ENCODE assay signal across 13 cellular contexts in genomic region chr16:9095998-9096397, GRCh38. TPM values are rescaled to one million over a fixed set of nuclear protein-coding genes. Genes with fewer than 3 reads are reported as not detected.
DNase-seq lines count a peak whose midpoint lies in the region; ATAC-seq, FAIRE-seq and TF ChIP-seq lines count a peak whose summit lies in the region.
"Had no signal": no experiment of that assay in that cellular context is flagged by ENCODE, and none has a peak within 500 bp of the region (broad histone marks: within the 10 kb centered on the region; RNA-seq: fewer than 3 reads in every experiment).

No MANE protein-coding gene starts in this region.

- RAD21 ChIA-PET in GM12878 (lab: Charles Lee; ENCODE audit: unreplicated experiment), result interaction anchor here (0.9 kb wide), 1 partner anchor 28 kb away, joined by 3 read pairs; no protein-coding TSS in a partner anchor

- no peaks in the 10 kb centered on the region for H3K9me3 ChIP-seq in BLaER1 treated with 17β-estradiol and CSF1 and Interleukin-3, amounts not matched to agents 10 nM and 100 nM (replicated peaks in 1 of 11)
- H3K9me3 ChIP-seq in HUES64 (ENCODE audit: insufficient read depth, low read depth, low read length), result no peaks in the 10 kb centered on the region
- H3K9me3 ChIP-seq in GM12878 (replicated peaks; ENCODE audit: control insufficient read depth, insufficient read depth, low read length), result no peaks in the 10 kb centered on the region
- no peaks in the 10 kb centered on the region for H3K9me3 ChIP-seq in naive thymus-derived CD4-positive, alpha-beta T cell (ENCODE audit: control insufficient read depth in 2 of 3, low read length in 3 of 3)
- H3K9me3 ChIP-seq: vagina had no signal

- H3K27me3 ChIP-seq in BLaER1 treated with 17β-estradiol and CSF1 and Interleukin-3, amounts not matched to agents 10 nM and 100 nM, result no peaks in the 10 kb centered on the region
- H3K27me3 ChIP-seq in HUES64 (ENCODE audit: insufficient read depth, low read length), result no peaks in the 10 kb centered on the region
- no peaks in the 10 kb centered on the region for H3K27me3 ChIP-seq in GM12878 (replicated peaks in 1 of 2; ENCODE audit: control insufficient read depth in 2 of 2, insufficient read depth in 2 of 2, low read length in 1 of 2)
- H3K27me3 ChIP-seq in naive thymus-derived CD4-positive, alpha-beta T cell (ENCODE audit: control insufficient read depth in 2 of 2, insufficient read depth in 2 of 2, low read length in 2 of 2), result no peaks in the 10 kb centered on the region
- H3K27me3 ChIP-seq: vagina had no signal

- no peak for FAIRE-seq in GM12878 (lab: Jason Lieb, UNC)

- H3K9ac ChIP-seq in BLaER1 treated with 17β-estradiol and CSF1 and Interleukin-3, amounts not matched to agents 10 nM and 100 nM, result peak overlapping the region in 3 of 11 experiments; percentile 4 to 99 (median 99); a peak in 3 of 22 replicates
- H3K9ac ChIP-seq in HUES64 (ENCODE audit: low read depth, low read length) (no peak overlapping the region), GM12878 (ENCODE audit: control insufficient read depth, insufficient read depth, low read length) (no peak overlapping the region)

- in situ Hi-C loops in GM12878 (cut with MboI), result no loop called here

- peak overlapping the region; percentile 89 to 100 (median 96); a peak in 17 of 20 replicates for H3K4me3 ChIP-seq in BLaER1 treated with 17β-estradiol and CSF1 and Interleukin-3, amounts not matched to agents 10 nM and 100 nM
- H3K4me3 ChIP-seq in HUES64 (ENCODE audit: low read length) (peak overlapping the region; percentile 87), GM12878 (peak overlapping the region; percentile 51)
- no peak overlapping the region for H3K4me3 ChIP-seq in naive thymus-derived CD4-positive, alpha-beta T cell (ENCODE audit: low read length)

- peaks cover 0 to 8% (median 0%) of the 10 kb centered on the region in 11 donors for H3K9me3 Mint-ChIP-seq in naive thymus-derived CD4-positive, alpha-beta T cell

- H4K20me1 ChIP-seq in BLaER1 treated with 17β-estradiol and CSF1 and Interleukin-3, amounts not matched to agents 10 nM and 100 nM, result peaks cover 83 to 95% (median 86%) of the 10 kb centered on the region in 11 experiments
- H4K20me1 ChIP-seq in GM12878 (ENCODE audit: control insufficient read depth, insufficient read depth), result peaks cover 15% of the 10 kb centered on the region

- peak overlapping the region; percentile 81 to 97 (median 91) for H3K4me2 ChIP-seq in BLaER1 treated with 17β-estradiol and CSF1 and Interleukin-3, amounts not matched to agents 10 nM and 100 nM
- peak overlapping the region; percentile 91 for H3K4me2 ChIP-seq in GM12878 (ENCODE audit: control insufficient read depth, insufficient read depth)

- intact Hi-C loops in GM12878 (cut with micrococcal nuclease; ENCODE audit: unreplicated experiment), result no loop called here
- intact Hi-C loops in naive thymus-derived CD4-positive, alpha-beta T cell (cut with micrococcal nuclease), result loop anchor here in 1 of 2 donors (10.0 kb wide), 1 partner anchor 1289 kb away; the partner anchor contains the start of gene ATF7IP2

- TF ChIP-seq RAD21 in GM12878 (IDR thresholded peaks at IDR 0.05; ENCODE audit: insufficient read depth, low read depth, low read length), result no peak

- H3K4me1 Mint-ChIP-seq in naive thymus-derived CD4-positive, alpha-beta T cell, result peaks cover 65 to 78% (median 76%) of the 10 kb centered on the region in 7 donors

- no peak overlapping the region; a peak in 1 of 22 replicates for H3K27ac ChIP-seq in BLaER1 treated with 17β-estradiol and CSF1 and Interleukin-3, amounts not matched to agents 10 nM and 100 nM
- H3K27ac ChIP-seq in HUES64 (ENCODE audit: low read depth, low read length) (no peak overlapping the region), GM12878 (ENCODE audit: control insufficient read depth, insufficient read depth) (no peak overlapping the region)
- H3K27ac ChIP-seq in naive thymus-derived CD4-positive, alpha-beta T cell (ENCODE audit: low read depth, low read length), result no peak overlapping the region
- H3K27ac ChIP-seq: vagina had no signal

- CTCF ChIA-PET in GM12878 (lab: Yijun Ruan, JAX), result interaction anchor here (1.9 to 7.9 kb wide), 2 partner anchors 15 to 39 kb away, joined by 4 to 33 read pairs; no protein-coding TSS in a partner anchor
- CTCF ChIA-PET in naive thymus-derived CD4-positive, alpha-beta T cell (lab: Charles Lee), result interaction anchor here (1.2 kb wide), 1 partner anchor 159 kb away, joined by 3 read pairs; no protein-coding TSS in a partner anchor

- no peak overlapping the region for H2AFZ ChIP-seq in GM12878 (ENCODE audit: control insufficient read depth, low read depth, low read length)

- SMC1A ChIA-PET in GM12878 (lab: Charles Lee; ENCODE audit: uncharacterized antibody, unreplicated experiment), result interaction anchor here (1.0 to 7.6 kb wide), 3 partner anchors 30 to 49 kb away, joined by 3 to 44 read pairs (median 9); no protein-coding TSS in a partner anchor

- BruUV-seq in GM12878 (replicated peaks; lab: Mats Ljungman, UMichigan), result no TSS peak

- peaks cover 66 to 76% (median 71%) of the 10 kb centered on the region in 10 experiments for H3K4me1 ChIP-seq in BLaER1 treated with 17β-estradiol and CSF1 and Interleukin-3, amounts not matched to agents 10 nM and 100 nM
- H3K4me1 ChIP-seq in HUES64 (ENCODE audit: insufficient read depth, low read length), result peaks cover 30% of the 10 kb centered on the region
- H3K4me1 ChIP-seq in GM12878 (ENCODE audit: control insufficient read depth, insufficient read depth, low read length), result peaks cover 18% of the 10 kb centered on the region
- H3K4me1 ChIP-seq in naive thymus-derived CD4-positive, alpha-beta T cell (ENCODE audit: control insufficient read depth in 2 of 2, insufficient read depth in 2 of 2, low read length in 2 of 2), result peaks cover 64 to 73% of the 10 kb centered on the region in 2 donors

- H3K36me3 Mint-ChIP-seq in naive thymus-derived CD4-positive, alpha-beta T cell, result peaks cover 0 to 57% (median 42%) of the 10 kb centered on the region in 5 donors

- no peak for ATAC-seq in GM12878
- no peak for ATAC-seq in naive thymus-derived CD4-positive, alpha-beta T cell
- ATAC-seq in GM19455 (IDR thresholded peaks at IDR 0.05; ENCODE audit: unreplicated experiment), result no peak
- no peak for ATAC-seq in GM18867 (IDR thresholded peaks at IDR 0.05; ENCODE audit: unreplicated experiment)

- TF ChIP-seq EP300 in GM12878 (IDR thresholded peaks at IDR 0.05; ENCODE audit: borderline replicate concordance in 1 of 2, control insufficient read depth in 1 of 2, low read depth in 2 of 2, low read length in 2 of 2), result no peak

- no peak for TF ChIP-seq CTCF in GM12878 (IDR thresholded peaks at IDR 0.05 in 2 of 3, conservative IDR thresholded peaks at IDR 0.05 in 1 of 3; ENCODE audit: control insufficient read depth in 2 of 3, extremely low read depth in 1 of 3, insufficient read depth in 1 of 3, low read depth in 3 of 3, low read length in 3 of 3)

- TF ChIP-seq POLR2A in GM12878 (IDR thresholded peaks at IDR 0.05; ENCODE audit: low read depth, low read length), result no peak

- H3K79me2 ChIP-seq in GM12878 (ENCODE audit: control insufficient read depth, insufficient read depth, low read length), result peaks cover 96% of the 10 kb centered on the region

- H3K4me3 Mint-ChIP-seq in naive thymus-derived CD4-positive, alpha-beta T cell, result peak overlapping the region; percentile 63 to 100 (median 86)

- POLR2A ChIA-PET in GM12878 (lab: Charles Lee), result interaction anchor here (0.5 to 1.7 kb wide), 2 partner anchors 15 to 37 kb away, joined by 5 to 7 read pairs; no protein-coding TSS in a partner anchor
- POLR2A ChIA-PET in naive thymus-derived CD4-positive, alpha-beta T cell (lab: Charles Lee), result interaction anchor here (0.6 kb wide), 2 partner anchors 11 to 137 kb away, joined by 3 to 8 read pairs; no protein-coding TSS in a partner anchor

- peaks cover 65 to 83% (median 76%) of the 10 kb centered on the region in 11 experiments for H3K36me3 ChIP-seq in BLaER1 treated with 17β-estradiol and CSF1 and Interleukin-3, amounts not matched to agents 10 nM and 100 nM
- H3K36me3 ChIP-seq in HUES64 (ENCODE audit: insufficient read depth, low read length), result peaks cover 66% of the 10 kb centered on the region
- peaks cover 0 to 3% of the 10 kb centered on the region in 2 experiments; a peak in 1 of 4 replicates for H3K36me3 ChIP-seq in GM12878 (ENCODE audit: control insufficient read depth in 2 of 2, insufficient read depth in 2 of 2, low read length in 1 of 2)
- peaks cover 0 to 36% (median 35%) of the 10 kb centered on the region in 3 experiments for H3K36me3 ChIP-seq in naive thymus-derived CD4-positive, alpha-beta T cell (ENCODE audit: control insufficient read depth in 2 of 3, insufficient read depth in 3 of 3, low read length in 3 of 3)

- H3K27ac Mint-ChIP-seq in naive thymus-derived CD4-positive, alpha-beta T cell, result peak overlapping the region in 5 of 9 donors; percentile 8 to 91 (median 45)

- peaks cover 0 to 3% (median 0%) of the 10 kb centered on the region in 5 donors for H3K27me3 Mint-ChIP-seq in naive thymus-derived CD4-positive, alpha-beta T cell

- DNase-seq in GM12878 (ENCODE audit: low read depth, low spot score) (no peak), NK-92 (lab: John Stamatoyannopoulos, UW; ENCODE audit: unreplicated experiment) (no peak)
- no peak for DNase-seq in naive thymus-derived CD4-positive, alpha-beta T cell
- DNase-seq in stimulated activated CD4-positive, alpha-beta T cell treated with anti-CD3 and anti-CD28 coated beads, Interleukin-15, amount 100 ng/mL, for 24 hours, result no peak
- DNase-seq: activated CD4-positive, alpha-beta T cell treated with anti-CD3 and anti-CD28 coated beads for 1 hour; caudate nucleus; DMS 273 treated with DMSO at 0.1 percent for 48 hours; NCI-H1105 treated with DMSO at 0.1 percent for 48 hours had no signal

RNA-seq across cellular contexts. Expression of gene HAPSTR1, which starts 4.6 kb away (rescaled TPM):
- polyA plus RNA-seq in HUES64 (2013, experiment 1 of 2), result 29.9 TPM
- 27.1 TPM for polyA plus RNA-seq in HUES64 (2013, experiment 2 of 2)
- 114 and 120 TPM in 2 replicates for total RNA-seq in GM12878 (2013; cell fraction: nucleolus; rRNA removed)
- total RNA-seq in GM12878 (2014; rRNA removed), result 37.5 and 43.6 TPM in 2 replicates
- total RNA-seq in GM12878 (2014; rRNA removed; fragmentation: Illumina TruSeq; extraction: Trizol), result 36.4 and 37.2 TPM in 2 replicates
- 50.3 and 52.5 TPM in 2 replicates for total RNA-seq in GM12878 (2021)
- polyA plus RNA-seq in GM12878 (2011; ENCODE audit: low read depth), result 15.6 TPM
- polyA plus RNA-seq in GM12878 (2011; rRNA removed), result 32.5 and 43.1 TPM in 2 replicates
- 13.9 and 20.3 TPM in 2 replicates for polyA plus RNA-seq in GM12878 (2011; cell fraction: cytosol; rRNA removed)
- polyA plus RNA-seq in GM12878 (2011; cell fraction: nucleus; rRNA removed), result 15.3 and 17.4 TPM in 2 replicates
- polyA plus RNA-seq in GM12878 (2012), result 19.7 TPM in 2 replicates
- 22.7 and 25.4 TPM in 2 replicates for polyA plus RNA-seq in GM12878 (2014; fragmentation: Illumina TruSeq; extraction: Trizol)
- 10 to 100 TPM in 1 of 2 experiments, 1 to 10 TPM in 1; 8.7 to 12.5 TPM for polyA plus RNA-seq in GM12878 (2014; fragmentation: Nextera tagmentation; extraction: Ambion mirVana)
- polyA plus RNA-seq in GM12878 (2014; rRNA removed), result 21.7 and 23.5 TPM in 2 replicates
- 10 to 100 TPM; 10.3 to 11.7 TPM for polyA plus RNA-seq in GM12878 (2016; fragmentation: Nextera tagmentation; extraction: Ambion mirVana)
- polyA minus RNA-seq in GM12878 (2011; rRNA and poly(A)+ RNA removed), result 43.4 and 59.5 TPM in 2 replicates
- 19.5 and 23.3 TPM in 2 replicates for polyA minus RNA-seq in GM12878 (2011; cell fraction: cytosol; rRNA and poly(A)+ RNA removed)
- polyA minus RNA-seq in GM12878 (2011; cell fraction: nucleus; rRNA and poly(A)+ RNA removed), result 13.7 and 22.6 TPM in 2 replicates
- 100 to 1,000 TPM in 2 of 5 experiments, 10 to 100 TPM in 3; 69.6 to 136 (median 87.3) TPM for total RNA-seq in naive thymus-derived CD4-positive, alpha-beta T cell
- 10 to 100 TPM; 11.4 to 17.5 TPM for polyA plus RNA-seq in naive thymus-derived CD4-positive, alpha-beta T cell
